In the genomic region with DNA sequence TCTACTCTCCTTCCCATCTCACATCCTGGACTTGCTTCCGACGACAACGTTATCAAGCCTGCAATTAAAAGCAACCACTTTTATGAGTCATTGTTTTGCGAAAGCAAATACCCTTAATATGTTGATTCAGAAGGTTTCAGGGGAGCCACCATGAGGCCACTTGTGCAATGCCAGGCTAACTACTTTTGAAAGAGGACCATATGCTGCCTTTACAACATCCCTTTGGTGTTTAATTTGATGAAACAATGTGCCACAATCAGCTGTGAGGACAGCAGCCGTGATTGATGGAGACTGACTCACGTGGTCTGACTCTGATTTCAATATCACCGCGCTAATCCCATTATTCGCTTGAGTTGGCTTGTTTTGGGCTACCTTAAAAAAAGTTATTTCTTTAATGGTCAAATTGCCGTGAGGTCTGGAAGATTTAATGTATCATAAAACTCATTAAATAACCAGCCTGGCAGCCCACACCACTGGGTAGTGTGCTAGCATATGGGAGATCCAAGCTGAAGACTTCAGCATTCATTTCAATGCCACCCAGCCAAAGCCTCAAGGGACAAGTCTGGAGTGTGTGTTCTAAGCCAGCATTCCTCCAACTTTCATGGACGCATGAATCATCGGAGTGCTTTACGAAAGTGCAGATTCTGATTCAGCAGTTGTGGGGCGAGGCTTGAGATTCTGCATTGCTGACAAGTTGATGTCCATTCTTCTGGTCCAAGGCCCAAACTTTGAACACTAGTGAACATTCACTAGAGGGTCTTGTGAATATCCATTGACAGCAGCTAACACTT, we compare ENCODE assay signal across 10 cellular contexts.
DNase-seq lines count a peak whose midpoint lies in the region; ATAC-seq and TF ChIP-seq lines count a peak whose summit lies in the region.
"Had no signal": no experiment of that assay in that cellular context is flagged by ENCODE, and none has a peak within 500 bp of the region (broad histone marks: within the 10 kb centered on the region; RNA-seq: fewer than 3 reads in every experiment).

No MANE protein-coding gene starts in this region.

- H2AK5ac ChIP-seq in mesenchymal stem cell (ENCODE audit: low read length, severe bottlenecking), result no peak overlapping the region

- H2BK12ac ChIP-seq in mesenchymal stem cell (ENCODE audit: low read length in 2 of 2), result no peak overlapping the region

- in situ Hi-C loops in HAP-1 (cut with MboI; ENCODE audit: low sequenced_read_pairs), result no loop called here

- peak in 1 of 6 experiments; percentile 15 for TF ChIP-seq CTCF in adrenal gland (IDR thresholded peaks at IDR 0.05)

- no peak overlapping the region for H3K18ac ChIP-seq in mesenchymal stem cell (ENCODE audit: low read depth in 1 of 2, low read length in 2 of 2)

- no peak overlapping the region for H2BK5ac ChIP-seq in mesenchymal stem cell (ENCODE audit: low read depth, low read length, poor library complexity, severe bottlenecking)

- H3K4me1 ChIP-seq in adrenal gland (replicated peaks in 1 of 2) (peaks cover 0 to 5% of the 10 kb centered on the region in 2 donors), mesenchymal stem cell (ENCODE audit: control insufficient read depth, insufficient read depth, low read depth, low read length) (no peaks in the 10 kb centered on the region), HAP-1 (peaks cover 9% of the 10 kb centered on the region)
- H3K4me1 ChIP-seq: upper lobe of left lung had no signal

- H4K8ac ChIP-seq in mesenchymal stem cell (ENCODE audit: low read length), result no peak overlapping the region

- H3K79me1 ChIP-seq in mesenchymal stem cell (replicated peaks; ENCODE audit: low read length, poor library complexity, severe bottlenecking), result no peaks in the 10 kb centered on the region

- H3K9me3 ChIP-seq in adrenal gland (replicated peaks in 1 of 3), result no peaks in the 10 kb centered on the region
- H3K9me3 ChIP-seq in mesenchymal stem cell (ENCODE audit: control insufficient read depth, low read length), result no peaks in the 10 kb centered on the region
- no peaks in the 10 kb centered on the region for H3K9me3 ChIP-seq in HAP-1
- H3K9me3 ChIP-seq: upper lobe of left lung had no signal

- no peak overlapping the region for H2AFZ ChIP-seq in mesenchymal stem cell (ENCODE audit: low read depth, low read length)

- H3K27me3 ChIP-seq in adrenal gland, result no peaks in the 10 kb centered on the region
- H3K27me3 ChIP-seq in mesenchymal stem cell (ENCODE audit: control insufficient read depth in 1 of 2, insufficient read depth in 1 of 2, low read length in 2 of 2), result peaks cover 3 to 10% of the 10 kb centered on the region in 2 experiments
- H3K27me3 ChIP-seq in HAP-1 (ENCODE audit: low read depth), result peaks cover 4% of the 10 kb centered on the region; the same call in 1 of the 2 replicates
- H3K27me3 ChIP-seq: upper lobe of left lung had no signal

- ATAC-seq in GM19455 (IDR thresholded peaks at IDR 0.05; ENCODE audit: unreplicated experiment) (no peak), GM21515 (IDR thresholded peaks at IDR 0.05; ENCODE audit: unreplicated experiment) (no peak)

- H4K91ac ChIP-seq in mesenchymal stem cell (ENCODE audit: low read length), result no peak overlapping the region

- no peak overlapping the region for H2BK120ac ChIP-seq in mesenchymal stem cell (ENCODE audit: low read depth, low read length)

- H3K4me3 ChIP-seq in adrenal gland (no peak overlapping the region), mesenchymal stem cell (ENCODE audit: insufficient read depth in 1 of 2, low read depth in 1 of 2, low read length in 2 of 2) (no peak overlapping the region), HAP-1 (no peak overlapping the region)
- H3K4me3 ChIP-seq: upper lobe of left lung had no signal

- H2BK15ac ChIP-seq in mesenchymal stem cell (ENCODE audit: low read depth, poor library complexity, severe bottlenecking), result no peak overlapping the region

- peak overlapping the region; percentile 5 for H3K9ac ChIP-seq in mesenchymal stem cell (ENCODE audit: low read length)

- H3K36me3 ChIP-seq in adrenal gland (replicated peaks in 1 of 2), result no peaks in the 10 kb centered on the region
- H3K36me3 ChIP-seq in mesenchymal stem cell (ENCODE audit: control insufficient read depth in 1 of 2, insufficient read depth in 2 of 2, low read depth in 1 of 2, low read length in 2 of 2), result no peaks in the 10 kb centered on the region
- H3K36me3 ChIP-seq in HAP-1 (replicated peaks), result no peaks in the 10 kb centered on the region
- H3K36me3 ChIP-seq: upper lobe of left lung had no signal

- 47 to 59% (median 50%) methylated on average over 14 of the region's 14 CpGs for WGBS in adrenal gland, 4 donors
- WGBS in mesenchymal stem cell, result 73% methylated on average over 13 of the region's 14 CpGs

- intact Hi-C loops in adrenal gland (cut with DNase I), result no loop called here

- H3K4me2 ChIP-seq in mesenchymal stem cell (ENCODE audit: low read length, poor library complexity, severe bottlenecking), result no peak overlapping the region

- H3K4ac ChIP-seq in mesenchymal stem cell (ENCODE audit: low read depth in 1 of 2, low read length in 2 of 2), result no peak overlapping the region

- DNase-seq in DMS 273 (lab: John Stamatoyannopoulos, UW; ENCODE audit: unreplicated experiment) (peak; percentile 77), M059J (ENCODE audit: low read depth) (peak; percentile 83), adrenal gland (peak; percentile 57 to 69 (median 62)), mesenchymal stem cell (peak; percentile 14), HAP-1 (ENCODE audit: low spot score in 2 of 2) (no peak), DMS79 treated with DMSO at 0.1 percent for 48 hours (lab: John Stamatoyannopoulos, UW) (no peak)
- DNase-seq: activated T-cell treated with anti-CD3 and anti-CD28 coated beads, Interleukin-2, amount 50 U/mL, for 1 hour; upper lobe of left lung had no signal

- H3K27ac ChIP-seq in adrenal gland, result peak overlapping the region in 1 of 5 donors; percentile 39
- no peak overlapping the region for H3K27ac ChIP-seq in mesenchymal stem cell (ENCODE audit: low read length, poor library complexity, severe bottlenecking)
- H3K27ac ChIP-seq: upper lobe of left lung had no signal

- TF ChIP-seq POLR2A in adrenal gland (IDR thresholded peaks at IDR 0.05), result no peak

- no peak overlapping the region for H3K23ac ChIP-seq in mesenchymal stem cell (ENCODE audit: low read length in 2 of 2)

- no peak overlapping the region for H3K14ac ChIP-seq in mesenchymal stem cell (ENCODE audit: low read length in 2 of 2)

Comparison
In these comparisons a context has a peak if more than half of its experiments do, and no peak if none do; other contexts are left out.
1. DNase-seq: peak in DMS 273 (single experiment), M059J (single experiment), adrenal gland (7 of 7) and mesenchymal stem cell (single experiment); none in HAP-1 (0 of 2) and DMS79 treated with DMSO at 0.1 percent for 48 hours (single experiment).